18 cellular contexts compared by ENCODE assay signal in the genomic region with DNA sequence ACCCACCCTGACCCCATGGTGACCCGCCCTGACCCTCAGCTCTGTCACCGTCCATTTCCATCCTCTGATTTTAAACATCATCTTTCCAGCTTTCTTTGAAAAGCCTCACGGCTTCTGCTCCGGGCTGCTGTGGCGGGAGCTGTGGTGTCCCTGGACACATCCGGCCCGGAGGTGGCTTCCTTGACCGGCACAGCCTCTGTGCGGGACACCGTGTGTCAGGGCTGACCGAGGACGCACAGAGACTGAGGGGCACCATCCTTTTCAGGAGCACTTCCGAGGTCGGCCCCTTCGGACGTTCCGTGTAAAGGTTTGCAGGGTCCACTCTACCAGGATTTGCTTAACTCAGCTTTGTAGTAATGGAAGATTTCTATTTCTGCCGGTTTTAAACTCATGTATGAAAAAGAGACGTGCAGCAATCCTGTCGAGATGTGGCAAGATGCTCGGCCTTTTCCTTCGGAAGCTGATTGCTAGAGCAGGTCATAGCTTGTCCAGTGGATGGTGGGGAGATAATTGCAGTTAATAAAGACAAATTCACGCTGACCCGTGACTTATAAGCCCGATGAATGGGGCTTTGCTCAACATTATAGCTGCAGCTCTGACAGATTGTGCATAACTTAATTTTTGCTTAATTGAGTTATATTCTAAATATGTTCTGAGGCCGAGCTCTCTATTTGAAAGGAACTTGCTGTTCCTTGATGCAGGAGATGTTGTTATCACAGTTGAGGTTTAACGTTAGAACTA. TPM values are rescaled to one million over a fixed set of nuclear protein-coding genes. Genes with fewer than 3 reads are reported as not detected.
DNase-seq lines count a peak whose midpoint lies in the region; ATAC-seq and TF ChIP-seq lines count a peak whose summit lies in the region.
"Had no signal": no experiment of that assay in that cellular context is flagged by ENCODE, and none has a peak within 500 bp of the region (broad histone marks: within the 10 kb centered on the region; RNA-seq: fewer than 3 reads in every experiment).

No MANE protein-coding gene starts in this region.

- DNase-seq in Right ventricle myocardium superior (peak; percentile 15), cardiac septum (ENCODE audit: low spot score) (no peak), WTC11 (ENCODE audit: low spot score) (no peak), nephron progenitor cell (no peak)
- DNase-seq in stimulated activated CD8-positive, alpha-beta memory T cell treated with anti-CD3 and anti-CD28 coated beads, Interleukin-4, amount 100 ng/mL, for 48 hours: no peak
- DNase-seq: C1 segment of cervical spinal cord; CD4-positive, CD25-positive, alpha-beta regulatory T cell; CD8-positive, alpha-beta memory T cell; COR-L47; DMS 273 treated with DMSO at 0.1 percent for 48 hours; DMS53; DND-41; EL; H9 had no signal

- H3K4me3 Mint-ChIP-seq in WTC11 (no peak overlapping the region), nephron progenitor cell (no peak overlapping the region)
- H3K4me3 Mint-ChIP-seq: B cell; CD4-positive, CD25-positive, alpha-beta regulatory T cell; CD8-positive, alpha-beta memory T cell; H9 had no signal

- no peaks in the 10 kb centered on the region for H3K27me3 Mint-ChIP-seq in WTC11 (ENCODE audit: low read depth)
- peaks cover 20% of the 10 kb centered on the region for H3K27me3 Mint-ChIP-seq in nephron progenitor cell (ENCODE audit: low read depth, poor library complexity)
- H3K27me3 Mint-ChIP-seq: CD4-positive, CD25-positive, alpha-beta regulatory T cell had no signal

- TF ChIP-seq CTCF in WTC11 (IDR thresholded peaks at IDR 0.05) (no peak), nephron progenitor cell (IDR thresholded peaks at IDR 0.05) (no peak)

- ATAC-seq in Right ventricle myocardium superior (ENCODE audit: poor library complexity) (no peak), WTC11 (no peak), GM19328 (IDR thresholded peaks at IDR 0.05; ENCODE audit: unreplicated experiment) (no peak)
- ATAC-seq: GM12878, HepG2 had no signal

- CTCF ChIA-PET in WTC11 (lab: Charles Lee): interaction anchor here (1.4 kb wide), 1 partner anchor 57 kb away, joined by 3 read pairs; no protein-coding TSS in a partner anchor

- H3K36me3 Mint-ChIP-seq in WTC11 (no peaks in the 10 kb centered on the region), nephron progenitor cell (ENCODE audit: low read depth) (no peaks in the 10 kb centered on the region)
- H3K36me3 Mint-ChIP-seq: CD4-positive, CD25-positive, alpha-beta regulatory T cell; CD8-positive, alpha-beta memory T cell had no signal

- H3K9me3 Mint-ChIP-seq in WTC11 (no peaks in the 10 kb centered on the region), nephron progenitor cell (peaks cover 3% of the 10 kb centered on the region)

- H3K4me1 Mint-ChIP-seq in WTC11 (no peaks in the 10 kb centered on the region), nephron progenitor cell (peaks cover 21% of the 10 kb centered on the region)
- H3K4me1 Mint-ChIP-seq: B cell; CD8-positive, alpha-beta memory T cell had no signal

- POLR2A ChIA-PET in WTC11 (lab: Charles Lee): no interaction called here

- intact Hi-C loops in Right ventricle myocardium superior (cut with DNase I): no loop called here
- intact Hi-C loops in cardiac septum (cut with DNase I): no loop called here

- H3K27ac Mint-ChIP-seq in WTC11 (peak overlapping the region; percentile 74; the same call in 1 of the 2 replicates), nephron progenitor cell (peak overlapping the region; percentile 21)
- H3K27ac Mint-ChIP-seq: B cell; CD4-positive, CD25-positive, alpha-beta regulatory T cell; CD8-positive, alpha-beta memory T cell had no signal

TF ChIP-seq in WTC11, 78 proteins besides CTCF, POLR2A, EP300 and RAD21:
- TF ChIP-seq NFATC4 (CRISPR knock-in tag; IDR thresholded peaks at IDR 0.05): no peak
- no peak for TF ChIP-seq ARID4B (CRISPR knock-in tag; IDR thresholded peaks at IDR 0.05; ENCODE audit: borderline replicate concordance)
- no peak for TF ChIP-seq JUN (CRISPR knock-in tag; IDR thresholded peaks at IDR 0.05)
- TF ChIP-seq, protein P1, sequence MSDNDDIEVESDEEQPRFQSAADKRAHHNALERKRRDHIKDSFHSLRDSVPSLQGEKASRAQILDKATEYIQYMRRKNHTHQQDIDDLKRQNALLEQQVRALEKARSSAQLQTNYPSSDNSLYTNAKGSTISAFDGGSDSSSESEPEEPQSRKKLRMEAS (CRISPR knock-in tag; IDR thresholded peaks at IDR 0.05): no peak
TF ChIP-seq in WTC11: peak in this region for 0.

RNA-seq across cellular contexts. Expression of gene CFAP46, which starts 54.4 kb away (rescaled TPM):
- total RNA-seq in Right ventricle myocardium superior: 1.9 TPM
- total RNA-seq in cardiac septum: 0.94 TPM
- total RNA-seq in WTC11 (2021): 2.9 to 3.4 TPM (median 3.3 TPM) in 3 replicates
- total RNA-seq: B cell; CD4-positive, CD25-positive, alpha-beta regulatory T cell; GM12878 had no signal
